8 cellular contexts compared by ENCODE assay signal in genomic region chr5:140322751-140323731, GRCh38.
A peak's percentile ranks its signal among the peaks of the same experiment; 100 is the strongest.
DNase-seq lines count a peak whose midpoint lies in the region; ATAC-seq and TF ChIP-seq lines count a peak whose summit lies in the region.

No MANE protein-coding gene starts in this region.

- in situ Hi-C loops in astrocyte of the spinal cord (cut with HindIII; ENCODE audit: low sequenced_read_pairs), result no loop called here

- peaks cover 13 to 62% (median 39%) of the 10 kb centered on the region in 5 donors for H3K4me1 ChIP-seq in subcutaneous abdominal adipose tissue (ENCODE audit: control insufficient read depth in 5 of 5, insufficient read depth in 5 of 5, low read length in 5 of 5)

- DNase-seq in HS-5 (ENCODE audit: low read depth) (peak; percentile 95), astrocyte of the spinal cord (ENCODE audit: low read depth, low spot score) (peak; percentile 94), NCI-H1436 treated with DMSO at 0.1 percent for 48 hours (lab: John Stamatoyannopoulos, UW) (no peak), DMS153 treated with DMSO at 0.1 percent for 48 hours (lab: John Stamatoyannopoulos, UW; ENCODE audit: unreplicated experiment) (no peak)

- H3K27ac ChIP-seq in layer of hippocampus (ENCODE audit: low read depth, low read length) (peak overlapping the region; percentile 72), subcutaneous abdominal adipose tissue (ENCODE audit: low read depth, low read length) (peak overlapping the region; percentile 62)

- no peaks in the 10 kb centered on the region for H3K36me3 ChIP-seq in subcutaneous abdominal adipose tissue (ENCODE audit: control insufficient read depth in 5 of 5, insufficient read depth in 5 of 5, low read length in 5 of 5)

- ATAC-seq in HG03139 (IDR thresholded peaks at IDR 0.05; ENCODE audit: unreplicated experiment) (no peak), GM21515 (IDR thresholded peaks at IDR 0.05; ENCODE audit: unreplicated experiment) (no peak)

- H3K4me3 ChIP-seq in astrocyte of the spinal cord (ENCODE audit: low read depth, low read length) (no peak overlapping the region), subcutaneous abdominal adipose tissue (ENCODE audit: low read depth in 1 of 5, low read length in 5 of 5) (peak overlapping the region in 1 of 5 donors; percentile 3)

- TF ChIP-seq CTCF in astrocyte of the spinal cord (IDR thresholded peaks at IDR 0.05; ENCODE audit: low read depth, low read length), result no peak

- no peaks in the 10 kb centered on the region for H3K9me3 ChIP-seq in subcutaneous abdominal adipose tissue (ENCODE audit: control insufficient read depth in 5 of 5, low read length in 5 of 5)

- H3K27me3 ChIP-seq in layer of hippocampus (ENCODE audit: control insufficient read depth, insufficient read depth, low read length) (no peaks in the 10 kb centered on the region), subcutaneous abdominal adipose tissue (ENCODE audit: control insufficient read depth in 5 of 5, insufficient read depth in 4 of 5, low read length in 5 of 5) (no peaks in the 10 kb centered on the region)

- peak overlapping the region in 2 of 5 donors; percentile 14 to 35 for H3K9ac ChIP-seq in subcutaneous abdominal adipose tissue (ENCODE audit: low read length in 5 of 5)

Comparison
In these comparisons a context has a peak if more than half of its experiments do, and no peak if none do; other contexts are left out.
1. DNase-seq: peak in HS-5 (single experiment) and astrocyte of the spinal cord (single experiment); none in NCI-H1436 treated with DMSO at 0.1 percent for 48 hours (single experiment) and DMS153 treated with DMSO at 0.1 percent for 48 hours (single experiment).